Comparison of ENCODE assay signal across 8 cellular contexts in the genomic region with DNA sequence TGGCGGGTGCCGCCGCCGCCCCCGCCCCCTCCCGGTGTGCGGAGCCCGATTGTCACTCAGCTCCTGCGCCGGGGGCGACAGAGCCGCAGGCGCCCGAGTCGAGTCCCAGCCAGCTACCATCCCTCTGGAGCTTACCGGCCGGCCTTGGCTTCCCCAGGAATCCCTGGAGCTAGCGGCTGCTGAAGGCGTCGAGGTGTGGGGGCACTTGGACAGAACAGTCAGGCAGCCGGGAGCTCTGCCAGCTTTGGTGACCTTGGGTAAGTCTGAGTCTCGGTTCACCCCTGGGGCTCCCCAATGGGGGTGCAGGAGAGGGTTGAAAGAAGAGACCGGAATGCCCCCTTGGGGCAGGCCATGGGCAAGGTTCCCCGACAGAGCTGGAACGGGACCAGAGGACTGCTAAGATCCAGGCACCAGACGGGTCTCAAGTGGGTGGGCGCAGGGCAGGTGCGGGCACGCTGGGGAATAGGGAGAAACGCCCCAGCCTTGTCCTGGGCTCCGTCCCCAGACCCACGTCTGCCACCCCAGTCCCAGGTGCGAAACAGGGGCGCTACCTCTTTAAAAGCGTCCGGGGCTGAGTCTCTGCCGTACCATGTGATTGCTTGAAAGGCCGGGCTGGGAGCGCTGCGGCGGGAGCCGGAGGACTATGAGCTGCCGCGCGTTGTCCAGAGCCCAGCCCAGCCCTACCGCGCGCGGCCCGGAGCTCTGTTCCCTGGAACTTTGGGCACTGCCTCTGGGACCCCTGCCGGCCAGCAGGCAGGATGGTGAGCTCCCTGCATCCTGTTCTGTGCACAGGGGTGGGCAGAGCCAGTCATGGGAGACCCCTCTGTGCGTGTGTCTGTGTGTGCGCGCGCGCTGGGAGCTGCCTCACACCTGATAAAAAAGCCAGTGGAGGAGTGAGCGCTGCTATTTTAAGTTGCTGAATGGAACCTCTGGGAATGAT. TPM values are rescaled to one million over a fixed set of nuclear protein-coding genes. Genes with fewer than 3 reads are reported as not detected.
DNase-seq lines count a peak whose midpoint lies in the region; ATAC-seq and TF ChIP-seq lines count a peak whose summit lies in the region.

Gene ADORA1, plus strand, starts transcription at position 55 of the 940 bp plus-strand sequence. CDS start 1,116 bp downstream, outside the sequence.

- no peaks in the 10 kb centered on the region for H3K9me3 Mint-ChIP-seq in Calu3 (ENCODE audit: low read depth, unreplicated experiment)
- no peaks in the 10 kb centered on the region for H3K9me3 Mint-ChIP-seq in activated T-helper 1 cell treated with anti-CD3 and anti-CD28 coated beads, Interleukin-12 subunit alpha, Interleukin-12 subunit beta, Interleukin-2, Interleukin-4 antibody, amounts not matched to agents 30 ng/mL and 10 ng/mL and 1 ng/mL, durations not matched to agents 14 hours and 24 hours and 36 hours
- H3K9me3 Mint-ChIP-seq in activated naive CD4-positive, alpha-beta T cell treated with anti-CD3 and anti-CD28 coated beads, Interleukin-2, amount 10 ng/mL, durations not matched to agents 7 days and 5 days: no peaks in the 10 kb centered on the region

- TF ChIP-seq CTCF in Calu3 (IDR thresholded peaks at IDR 0.05; ENCODE audit: unreplicated experiment) (no peak), omental fat pad (IDR thresholded peaks at IDR 0.05) (no peak), GM20000 (IDR thresholded peaks at IDR 0.05; ENCODE audit: extremely low read depth, missing control alignments) (no peak)

- no TSS peak for BruUV-seq in Calu3 (replicated peaks; lab: Mats Ljungman, UMichigan)

- DNase-seq in Calu3: peak; percentile 66
- peak; percentile 49 for DNase-seq in LoVo (ENCODE audit: low spot score)
- DNase-seq in activated T-helper 1 cell treated with anti-CD3 and anti-CD28 coated beads, Interleukin-12 subunit alpha, Interleukin-12 subunit beta, Interleukin-2, Interleukin-4 antibody, amounts not matched to agents 30 ng/mL and 10 ng/mL and 1 ng/mL, durations not matched to agents 14 hours and 24 hours and 36 hours (ENCODE audit: low spot score): no peak
- DNase-seq in Right ventricle myocardium superior: peak; percentile 81
- peak; percentile 43 for DNase-seq in omental fat pad (ENCODE audit: low spot score)
- no peak for DNase-seq in stimulated activated naive CD4-positive, alpha-beta T cell (lab: John Stamatoyannopoulos, UW)
- no peak for DNase-seq in GM20000 (ENCODE audit: low spot score)
- DNase-seq in activated naive CD4-positive, alpha-beta T cell treated with anti-CD3 and anti-CD28 coated beads, Interleukin-2, amount 10 ng/mL, durations not matched to agents 7 days and 5 days: no peak

- H3K4me3 Mint-ChIP-seq in Calu3 (ENCODE audit: low read depth, unreplicated experiment): peak within 1 kb of the TSS; percentile 72
- peak within 1 kb of the TSS; percentile 71 for H3K4me3 Mint-ChIP-seq in activated T-helper 1 cell treated with anti-CD3 and anti-CD28 coated beads, Interleukin-12 subunit alpha, Interleukin-12 subunit beta, Interleukin-2, Interleukin-4 antibody, amounts not matched to agents 30 ng/mL and 10 ng/mL and 1 ng/mL, durations not matched to agents 14 hours and 24 hours and 36 hours
- no peak within 1 kb of the TSS for H3K4me3 Mint-ChIP-seq in activated naive CD4-positive, alpha-beta T cell treated with anti-CD3 and anti-CD28 coated beads, Interleukin-2, amount 10 ng/mL, durations not matched to agents 7 days and 5 days

- H3K27ac Mint-ChIP-seq in Calu3 (ENCODE audit: unreplicated experiment): no peak within 1 kb of the TSS
- no peak within 1 kb of the TSS for H3K27ac Mint-ChIP-seq in activated T-helper 1 cell treated with anti-CD3 and anti-CD28 coated beads, Interleukin-12 subunit alpha, Interleukin-12 subunit beta, Interleukin-2, Interleukin-4 antibody, amounts not matched to agents 30 ng/mL and 10 ng/mL and 1 ng/mL, durations not matched to agents 14 hours and 24 hours and 36 hours
- no peak within 1 kb of the TSS for H3K27ac Mint-ChIP-seq in activated naive CD4-positive, alpha-beta T cell treated with anti-CD3 and anti-CD28 coated beads, Interleukin-2, amount 10 ng/mL, durations not matched to agents 7 days and 5 days

- ATAC-seq in Right ventricle myocardium superior (ENCODE audit: poor library complexity) (peak; percentile 88), omental fat pad (ENCODE audit: low FRiP score) (peak; percentile 72)

- peaks cover 31% of the 10 kb centered on the region for H3K4me1 Mint-ChIP-seq in Calu3 (ENCODE audit: low read depth, unreplicated experiment)
- peaks cover 7% of the 10 kb centered on the region for H3K4me1 Mint-ChIP-seq in activated T-helper 1 cell treated with anti-CD3 and anti-CD28 coated beads, Interleukin-12 subunit alpha, Interleukin-12 subunit beta, Interleukin-2, Interleukin-4 antibody, amounts not matched to agents 30 ng/mL and 10 ng/mL and 1 ng/mL, durations not matched to agents 14 hours and 24 hours and 36 hours (ENCODE audit: low read depth)
- peaks cover 5% of the 10 kb centered on the region for H3K4me1 Mint-ChIP-seq in activated naive CD4-positive, alpha-beta T cell treated with anti-CD3 and anti-CD28 coated beads, Interleukin-2, amount 10 ng/mL, durations not matched to agents 7 days and 5 days

- H3K36me3 Mint-ChIP-seq in Calu3 (ENCODE audit: insufficient read depth, unreplicated experiment): peaks cover 8% of the 10 kb centered on the region
- H3K36me3 Mint-ChIP-seq in activated T-helper 1 cell treated with anti-CD3 and anti-CD28 coated beads, Interleukin-12 subunit alpha, Interleukin-12 subunit beta, Interleukin-2, Interleukin-4 antibody, amounts not matched to agents 30 ng/mL and 10 ng/mL and 1 ng/mL, durations not matched to agents 14 hours and 24 hours and 36 hours (ENCODE audit: low read depth): no peaks in the 10 kb centered on the region
- H3K36me3 Mint-ChIP-seq in activated naive CD4-positive, alpha-beta T cell treated with anti-CD3 and anti-CD28 coated beads, Interleukin-2, amount 10 ng/mL, durations not matched to agents 7 days and 5 days: no peaks in the 10 kb centered on the region

- peaks cover 68% of the 10 kb centered on the region for H3K27me3 Mint-ChIP-seq in Calu3 (ENCODE audit: unreplicated experiment)
- peaks cover 33% of the 10 kb centered on the region for H3K27me3 Mint-ChIP-seq in activated T-helper 1 cell treated with anti-CD3 and anti-CD28 coated beads, Interleukin-12 subunit alpha, Interleukin-12 subunit beta, Interleukin-2, Interleukin-4 antibody, amounts not matched to agents 30 ng/mL and 10 ng/mL and 1 ng/mL, durations not matched to agents 14 hours and 24 hours and 36 hours (ENCODE audit: insufficient read depth)
- H3K27me3 Mint-ChIP-seq in activated naive CD4-positive, alpha-beta T cell treated with anti-CD3 and anti-CD28 coated beads, Interleukin-2, amount 10 ng/mL, durations not matched to agents 7 days and 5 days: peaks cover 82% of the 10 kb centered on the region

- CTCF ChIA-PET in Calu3 (lab: Charles Lee): interaction anchor here (0.7 to 1.9 kb wide), 12 partner anchors 8 to 1354 kb away, joined by 3 to 13 read pairs (median 4); partner anchors contain the start of gene CHI3L1
- CTCF ChIA-PET in activated naive CD4-positive, alpha-beta T cell treated with anti-CD3 and anti-CD28 coated beads, Interleukin-2, amount 10 ng/mL, durations not matched to agents 7 days and 5 days (lab: Charles Lee): interaction anchor here (0.7 to 1.5 kb wide), 4 partner anchors 10 to 89 kb away, joined by 3 to 4 read pairs (median 3); no protein-coding TSS in a partner anchor

- intact Hi-C loops in Calu3 (cut with micrococcal nuclease; ENCODE audit: unreplicated experiment): no loop called here
- intact Hi-C loops in activated T-helper 1 cell treated with anti-CD3 and anti-CD28 coated beads, Interleukin-12 subunit alpha, Interleukin-12 subunit beta, Interleukin-2, Interleukin-4 antibody, amounts not matched to agents 30 ng/mL and 10 ng/mL and 1 ng/mL, durations not matched to agents 14 hours and 24 hours and 36 hours (cut with micrococcal nuclease): loop anchor here (10.0 kb wide), 1 partner anchor 317 kb away; no protein-coding TSS in a partner anchor
- intact Hi-C loops in Right ventricle myocardium superior (cut with DNase I): no loop called here

RNA-seq across cellular contexts. Expression of gene ADORA1, which starts in this region (rescaled TPM):
- total RNA-seq in Calu3 (2022): 1.5 and 1.7 TPM in 2 replicates
- total RNA-seq in activated T-helper 1 cell treated with anti-CD3 and anti-CD28 coated beads, Interleukin-12 subunit alpha, Interleukin-12 subunit beta, Interleukin-2, Interleukin-4 antibody, amounts not matched to agents 30 ng/mL and 10 ng/mL and 1 ng/mL, durations not matched to agents 14 hours and 24 hours and 36 hours: not detected in 2 replicates
- 12.5 TPM for total RNA-seq in Right ventricle myocardium superior
- 1 to 10 TPM; 1.4 to 4.3 (median 2.6) TPM for total RNA-seq in omental fat pad

Comparison
In these comparisons a context has a peak if more than half of its experiments do, and no peak if none do; other contexts are left out.
1. DNase-seq: peak in Calu3 (single experiment), LoVo (single experiment), Right ventricle myocardium superior (single experiment) and omental fat pad (single experiment); none in activated T-helper 1 cell treated with anti-CD3 and anti-CD28 coated beads, Interleukin-12 subunit alpha, Interleukin-12 subunit beta, Interleukin-2, Interleukin-4 antibody, amounts not matched to agents 30 ng/mL and 10 ng/mL and 1 ng/mL, durations not matched to agents 14 hours and 24 hours and 36 hours (single experiment), stimulated activated naive CD4-positive, alpha-beta T cell (0 of 6), GM20000 (single experiment) and activated naive CD4-positive, alpha-beta T cell treated with anti-CD3 and anti-CD28 coated beads, Interleukin-2, amount 10 ng/mL, durations not matched to agents 7 days and 5 days (single experiment).